In genomic region chr9:78406933-78407332, GRCh38 we compare ENCODE assay signal across 1 cellular context.
A peak's percentile ranks its signal among the peaks of the same experiment; 100 is the strongest.
TF ChIP-seq lines count a peak whose summit lies in the region.

No MANE protein-coding gene starts in this region.

TF ChIP-seq in HepG2, 621 proteins besides CTCF, POLR2A, EP300 and RAD21 (continued from another document and continues in another):
- TF ChIP-seq REST (IDR thresholded peaks at IDR 0.05; ENCODE audit: borderline replicate concordance in 1 of 2, low read depth in 1 of 2, low read length in 2 of 2) (peak in 1 of 2 experiments; percentile 24; a peak in 1 of 4 replicates), HNF1A (IDR thresholded peaks at IDR 0.05; ENCODE audit: low read depth) (0 out of 2 replicates have a peak, but pooled peaks have one; percentile 22), HNF1A (CRISPR knock-in tag; IDR thresholded peaks at IDR 0.05; ENCODE audit: borderline replicate concordance) (peak; percentile 44; the same call in 1 of the 2 replicates), ZNF329 (CRISPR knock-in tag; IDR thresholded peaks at IDR 0.05; ENCODE audit: low read depth) (no peak; the same call in 1 of the 2 replicates), KAT8 (CRISPR knock-in tag; IDR thresholded peaks at IDR 0.05) (peak; percentile 49; the same call in 1 of the 2 replicates), ARID5B (CRISPR knock-in tag; IDR thresholded peaks at IDR 0.05) (peak; percentile 87), ZC3H4 (CRISPR knock-in tag; IDR thresholded peaks at IDR 0.05; ENCODE audit: borderline replicate concordance) (no peak), ZNF407 (CRISPR knock-in tag; IDR thresholded peaks at IDR 0.05; ENCODE audit: not compliant biosample characterization) (no peak), MEIS1 (CRISPR knock-in tag; IDR thresholded peaks at IDR 0.05; ENCODE audit: borderline replicate concordance) (no peak), DRAP1 (CRISPR knock-in tag; IDR thresholded peaks at IDR 0.05) (no peak), E2F1 (CRISPR knock-in tag; IDR thresholded peaks at IDR 0.05) (no peak), NR2F6 (IDR thresholded peaks at IDR 0.05) (peak; percentile 69), NR2F6 (CRISPR knock-in tag; IDR thresholded peaks at IDR 0.05) (peak; percentile 63), NFE2L1 (CRISPR knock-in tag; IDR thresholded peaks at IDR 0.05; ENCODE audit: borderline replicate concordance) (no peak), SOX13 (IDR thresholded peaks at IDR 0.05) (peak; percentile 24; the same call in 1 of the 2 replicates), SOX13 (CRISPR knock-in tag; conservative IDR thresholded peaks at IDR 0.05 in 1 of 2, IDR thresholded peaks at IDR 0.05 in 1 of 2) (peak in 1 of 2 experiments; percentile 81; a peak in 2 of 4 replicates), ZBTB20 (CRISPR knock-in tag; IDR thresholded peaks at IDR 0.05; ENCODE audit: borderline replicate concordance, low read depth) (no peak), ZBED4 (CRISPR knock-in tag; IDR thresholded peaks at IDR 0.05; ENCODE audit: borderline replicate concordance) (peak; percentile 68; the same call in 1 of the 2 replicates), GLI4 (CRISPR knock-in tag; IDR thresholded peaks at IDR 0.05; ENCODE audit: borderline replicate concordance) (no peak), GTF2F1 (IDR thresholded peaks at IDR 0.05; ENCODE audit: low read length) (no peak), FOXM1 (CRISPR knock-in tag; IDR thresholded peaks at IDR 0.05) (no peak), BHLHE40 (IDR thresholded peaks at IDR 0.05; ENCODE audit: low read length) (peak; percentile 67)
